Comparison of ENCODE assay signal across 10 cellular contexts in the genomic region with DNA sequence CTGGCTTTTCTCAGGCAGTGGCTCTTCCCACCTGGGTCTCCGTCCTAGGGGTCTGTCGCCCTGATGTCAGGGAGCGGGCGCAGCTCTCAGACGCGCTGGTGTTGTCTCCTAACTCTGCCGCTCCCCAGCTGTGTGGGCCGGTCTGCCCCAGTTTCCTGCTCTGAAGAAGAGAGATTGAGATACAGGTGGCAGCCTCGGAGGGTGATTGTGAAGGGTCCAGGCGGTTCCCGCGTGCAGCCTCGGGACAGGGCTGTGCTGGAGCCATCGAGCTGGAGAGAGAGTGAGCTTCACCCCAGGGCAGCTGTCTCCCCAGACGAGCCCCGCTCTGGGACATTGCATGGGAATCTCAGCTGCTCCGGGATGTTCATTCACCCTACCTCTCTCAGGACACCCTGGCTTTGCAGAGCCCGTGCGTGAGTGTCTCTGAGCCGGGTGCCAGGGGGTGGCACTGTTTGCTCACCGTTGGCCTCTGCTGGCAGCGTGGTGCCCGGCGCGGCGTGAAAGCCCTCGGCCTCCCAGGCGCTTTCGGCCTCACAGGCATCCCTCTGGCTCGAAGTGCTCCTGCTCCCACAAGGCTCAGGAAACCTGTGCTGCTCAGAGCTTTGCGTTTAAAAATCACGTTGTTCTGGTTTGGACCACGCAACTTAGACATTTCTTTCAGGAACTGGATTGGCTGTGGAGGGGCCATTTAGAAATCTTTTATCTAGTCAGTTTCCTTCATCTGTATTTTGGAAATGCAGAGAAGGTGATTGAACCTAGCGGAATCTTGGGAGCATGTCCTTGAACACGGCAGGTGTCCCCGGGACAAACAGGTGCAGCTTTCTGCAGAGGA. TPM values are rescaled to one million over a fixed set of nuclear protein-coding genes. Genes with fewer than 3 reads are reported as not detected.
DNase-seq lines count a peak whose midpoint lies in the region; ATAC-seq and TF ChIP-seq lines count a peak whose summit lies in the region.
"Had no signal": no experiment of that assay in that cellular context is flagged by ENCODE, and none has a peak within 500 bp of the region (broad histone marks: within the 10 kb centered on the region; RNA-seq: fewer than 3 reads in every experiment).

No MANE protein-coding gene starts in this region.

- DNase-seq in NCI-H1436 (lab: John Stamatoyannopoulos, UW) (peak; percentile 36), NCI-H1436 treated with DMSO at 0.1 percent for 48 hours (lab: John Stamatoyannopoulos, UW) (no peak), NCI-H1105 (lab: John Stamatoyannopoulos, UW) (peak; percentile 66), fibroblast of the aortic adventitia (ENCODE audit: low read depth) (peak; percentile 41), NK-92 (lab: John Stamatoyannopoulos, UW; ENCODE audit: unreplicated experiment) (no peak)
- peak; percentile 59 for DNase-seq in activated CD8-positive, alpha-beta T cell treated with anti-CD3 and anti-CD28 coated beads, Interleukin-2, amount 10 ng/mL, durations not matched to agents 7 days and 5 days

- no peak overlapping the region for H2AFZ ChIP-seq in parathyroid adenoma

- H3K4me1 ChIP-seq in parathyroid adenoma, result no peaks in the 10 kb centered on the region

- no peak overlapping the region for H3K4me2 ChIP-seq in parathyroid adenoma (ENCODE audit: low read length)

- CTCF ChIA-PET in activated CD8-positive, alpha-beta T cell treated with anti-CD3 and anti-CD28 coated beads, Interleukin-2, amount 10 ng/mL, durations not matched to agents 7 days and 5 days (lab: Charles Lee), result interaction anchor here (0.9 to 4.8 kb wide), 15 partner anchors 10 to 280 kb away, joined by 3 to 68 read pairs (median 5); no protein-coding TSS in a partner anchor

- TF ChIP-seq CTCF in fibroblast of the aortic adventitia (IDR thresholded peaks at IDR 0.05; ENCODE audit: insufficient read depth, low read length) (peak; percentile 35), parathyroid adenoma (IDR thresholded peaks at IDR 0.05) (peak; percentile 66)

- no peak overlapping the region for H3K4me3 Mint-ChIP-seq in activated CD8-positive, alpha-beta T cell treated with anti-CD3 and anti-CD28 coated beads, Interleukin-2, amount 10 ng/mL, durations not matched to agents 7 days and 5 days
- H3K4me3 Mint-ChIP-seq: B cell had no signal

- no peaks in the 10 kb centered on the region for H3K27me3 ChIP-seq in parathyroid adenoma (ENCODE audit: control insufficient read depth, insufficient read depth, low read length)

- POLR2A ChIA-PET in activated CD8-positive, alpha-beta T cell treated with anti-CD3 and anti-CD28 coated beads, Interleukin-2, amount 10 ng/mL, durations not matched to agents 7 days and 5 days (lab: Charles Lee), result interaction anchor here (1.0 kb wide), 1 partner anchor 34 kb away, joined by 4 read pairs; a partner anchor contains a TSS

- H3K27me3 Mint-ChIP-seq in activated CD8-positive, alpha-beta T cell treated with anti-CD3 and anti-CD28 coated beads, Interleukin-2, amount 10 ng/mL, durations not matched to agents 7 days and 5 days (ENCODE audit: low read depth), result peaks cover 9% of the 10 kb centered on the region

- H3K27ac ChIP-seq in parathyroid adenoma, result no peak overlapping the region

- H3K4me1 Mint-ChIP-seq in activated CD8-positive, alpha-beta T cell treated with anti-CD3 and anti-CD28 coated beads, Interleukin-2, amount 10 ng/mL, durations not matched to agents 7 days and 5 days (ENCODE audit: low read depth), result peaks cover 36% of the 10 kb centered on the region

- H3K4me3 ChIP-seq in fibroblast of the aortic adventitia (ENCODE audit: low read depth, low read length), result no peak overlapping the region
- no peak overlapping the region for H3K4me3 ChIP-seq in parathyroid adenoma (ENCODE audit: low read depth, low read length)

- no peaks in the 10 kb centered on the region for H3K36me3 ChIP-seq in parathyroid adenoma (ENCODE audit: control insufficient read depth, insufficient read depth, low read length)

- H3K9me3 Mint-ChIP-seq in activated CD8-positive, alpha-beta T cell treated with anti-CD3 and anti-CD28 coated beads, Interleukin-2, amount 10 ng/mL, durations not matched to agents 7 days and 5 days (ENCODE audit: insufficient read depth), result peaks cover 3% of the 10 kb centered on the region

- H3K27ac Mint-ChIP-seq in activated CD8-positive, alpha-beta T cell treated with anti-CD3 and anti-CD28 coated beads, Interleukin-2, amount 10 ng/mL, durations not matched to agents 7 days and 5 days, result no peak overlapping the region
- H3K27ac Mint-ChIP-seq: B cell had no signal

- no peaks in the 10 kb centered on the region for H3K9me3 ChIP-seq in parathyroid adenoma (ENCODE audit: control insufficient read depth, low read length)

- ATAC-seq in activated CD8-positive, alpha-beta T cell treated with anti-CD3 and anti-CD28 coated beads, Interleukin-2, amount 10 ng/mL, durations not matched to agents 7 days and 5 days, result peak; percentile 77
- no peak for ATAC-seq in GM19395 (IDR thresholded peaks at IDR 0.05; ENCODE audit: unreplicated experiment)

- H3K79me2 ChIP-seq in parathyroid adenoma, result no peaks in the 10 kb centered on the region

- no peak overlapping the region for H3K9ac ChIP-seq in parathyroid adenoma

- peaks cover 10% of the 10 kb centered on the region for H3K36me3 Mint-ChIP-seq in activated CD8-positive, alpha-beta T cell treated with anti-CD3 and anti-CD28 coated beads, Interleukin-2, amount 10 ng/mL, durations not matched to agents 7 days and 5 days (ENCODE audit: low read depth)

RNA-seq across cellular contexts. Expression of a gene that starts 33.8 kb away (rescaled TPM):
- 10 to 100 TPM; 25.6 to 26.0 TPM for total RNA-seq in activated CD8-positive, alpha-beta T cell treated with anti-CD3 and anti-CD28 coated beads, Interleukin-2, amount 10 ng/mL, durations not matched to agents 7 days and 5 days
- 14.6 and 16.6 TPM in 2 replicates for total RNA-seq in fibroblast of the aortic adventitia (ENCODE audit: low replicate concordance)

RNA-seq across cellular contexts. Expression of a gene that starts 38.9 kb away (rescaled TPM):
- total RNA-seq in activated CD8-positive, alpha-beta T cell treated with anti-CD3 and anti-CD28 coated beads, Interleukin-2, amount 10 ng/mL, durations not matched to agents 7 days and 5 days, result not detected
- not detected in 2 replicates for total RNA-seq in fibroblast of the aortic adventitia (ENCODE audit: low replicate concordance)
- total RNA-seq: B cell, skeletal muscle tissue had no signal

Comparison
In these comparisons a context has a peak if more than half of its experiments do, and no peak if none do; other contexts are left out.
1. DNase-seq: peak in NCI-H1436 (single experiment), NCI-H1105 (single experiment), activated CD8-positive, alpha-beta T cell treated with anti-CD3 and anti-CD28 coated beads, Interleukin-2, amount 10 ng/mL, durations not matched to agents 7 days and 5 days (single experiment) and fibroblast of the aortic adventitia (single experiment); none in NCI-H1436 treated with DMSO at 0.1 percent for 48 hours (single experiment) and NK-92 (single experiment).